Comparison of ENCODE assay signal across 1 cellular context in the genomic region with DNA sequence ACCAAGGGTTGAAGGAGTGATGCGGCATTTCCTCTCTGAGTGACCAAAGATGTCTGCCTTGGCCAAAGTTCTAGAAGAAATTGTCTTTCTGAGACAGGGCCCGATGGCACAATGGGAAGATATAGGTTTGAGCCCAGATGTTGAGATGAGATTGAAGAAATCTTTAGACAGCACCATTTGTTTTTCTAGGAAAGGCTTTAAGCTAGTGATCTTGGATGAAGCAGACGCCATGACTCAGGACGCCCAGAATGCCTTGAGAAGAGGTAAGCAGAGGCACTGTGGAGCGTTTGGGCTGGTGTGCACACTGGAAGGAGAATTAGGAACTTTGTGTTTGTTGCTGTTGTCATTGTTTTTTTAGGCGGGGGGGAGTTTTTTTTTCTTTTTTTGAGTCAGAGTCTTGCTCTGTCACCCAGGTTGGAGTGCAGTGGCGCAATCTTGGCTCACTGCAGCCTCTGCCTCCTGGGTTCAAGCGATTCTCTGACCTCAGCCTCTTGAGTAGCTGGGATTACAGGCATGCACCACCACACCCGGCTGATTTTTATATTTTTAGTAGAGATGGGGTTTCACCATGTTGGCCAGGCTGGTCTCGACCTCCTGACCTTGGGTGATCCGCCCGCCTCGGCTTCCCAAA. TPM values are rescaled to one million over a fixed set of nuclear protein-coding genes. Genes with fewer than 3 reads are reported as not detected.
"Had no signal": no experiment of that assay in that cellular context is flagged by ENCODE, and none has a peak within 500 bp of the region (broad histone marks: within the 10 kb centered on the region; RNA-seq: fewer than 3 reads in every experiment).

No MANE protein-coding gene starts in this region.

RNA-seq across cellular contexts. Expression of gene KSR2, which starts 53.4 kb away (rescaled TPM):
- total RNA-seq: fibroblast of lung had no signal
